Comparison of ENCODE assay signal across 22 cellular contexts in genomic region chr3:181808053-181808452, GRCh38.
"Had no signal": no experiment of that assay in that cellular context is flagged by ENCODE, and none has a peak within 500 bp of the region (broad histone marks: within the 10 kb centered on the region; RNA-seq: fewer than 3 reads in every experiment).

No MANE protein-coding gene starts in this region.

- H3K4me3 ChIP-seq: adrenal gland, gastroesophageal sphincter, heart left ventricle, lung, right lobe of liver, upper lobe of right lung had no signal

- DNase-seq: activated CD4-positive, alpha-beta T cell treated with anti-CD3 and anti-CD28 coated beads, Interleukin-2, amount 10 ng/mL, durations not matched to agents 7 days and 5 days; activated CD8-positive, alpha-beta memory T cell treated with anti-CD3 and anti-CD28 coated beads, Interleukin-2, amount 50 U/mL, for 4 hours; activated CD8-positive, alpha-beta T cell treated with anti-CD3 and anti-CD28 coated beads, Interleukin-2, amount 10 ng/mL, durations not matched to agents 7 days and 5 days; activated effector memory CD4-positive, alpha-beta T cell treated with anti-CD3 and anti-CD28 coated beads, Interleukin-2, amount 50 U/mL, for 16 hours; activated T-cell treated with anti-CD3 and anti-CD28 coated beads, Interleukin-2, amount 50 U/mL, for 48 hours; adrenal gland; cerebellar nuclear complex; cortex of kidney; heart left ventricle; kidney; right lobe of liver; small intestine; stimulated activated CD4-positive, alpha-beta T cell treated with anti-CD3 and anti-CD28 coated beads, Interleukin-4, amount 100 ng/mL, for 24 hours; upper lobe of right lung had no signal

- H3K36me3 Mint-ChIP-seq: activated naive CD4-positive, alpha-beta T cell treated with anti-CD3 and anti-CD28 coated beads, Interleukin-2, amount 50 U/mL, for 72 hours; natural killer cell treated with Interleukin-12 subunit alpha and Interleukin-12 subunit beta and Interleukin-15 and Interleukin-18, amount 100 ng/mL, for 72 hours; stimulated activated effector memory CD8-positive, alpha-beta T cell treated with anti-CD3 and anti-CD28 coated beads, Interleukin-12 subunit alpha, Interleukin-12 subunit beta, amount 100 ng/mL, for 72 hours had no signal

- H3K9me3 ChIP-seq: adrenal gland, gastroesophageal sphincter, heart left ventricle, right lobe of liver, upper lobe of right lung had no signal

- H3K27ac ChIP-seq: adrenal gland, gastroesophageal sphincter, heart left ventricle, parathyroid adenoma, right lobe of liver, upper lobe of right lung had no signal

- H3K27ac Mint-ChIP-seq: activated CD4-positive, alpha-beta T cell treated with anti-CD3 and anti-CD28 coated beads, Interleukin-2, amount 10 ng/mL, durations not matched to agents 7 days and 5 days; activated CD8-positive, alpha-beta T cell treated with anti-CD3 and anti-CD28 coated beads, Interleukin-2, amount 10 ng/mL, durations not matched to agents 7 days and 5 days; activated naive CD4-positive, alpha-beta T cell treated with anti-CD3 and anti-CD28 coated beads, Interleukin-2, amount 50 U/mL, for 72 hours; natural killer cell treated with Interleukin-12 subunit alpha and Interleukin-12 subunit beta and Interleukin-15 and Interleukin-18, amount 100 ng/mL, for 72 hours; stimulated activated effector memory CD8-positive, alpha-beta T cell treated with anti-CD3 and anti-CD28 coated beads, Interleukin-12 subunit alpha, Interleukin-12 subunit beta, amount 100 ng/mL, for 72 hours had no signal

- H3K4me3 Mint-ChIP-seq: activated CD4-positive, alpha-beta T cell treated with anti-CD3 and anti-CD28 coated beads, Interleukin-2, amount 10 ng/mL, durations not matched to agents 7 days and 5 days; activated CD8-positive, alpha-beta T cell treated with anti-CD3 and anti-CD28 coated beads, Interleukin-2, amount 10 ng/mL, durations not matched to agents 7 days and 5 days; natural killer cell treated with Interleukin-12 subunit alpha and Interleukin-12 subunit beta and Interleukin-15 and Interleukin-18, amount 100 ng/mL, for 72 hours; stimulated activated effector memory CD8-positive, alpha-beta T cell treated with anti-CD3 and anti-CD28 coated beads, Interleukin-12 subunit alpha, Interleukin-12 subunit beta, amount 100 ng/mL, for 72 hours had no signal

- H3K79me2 ChIP-seq: parathyroid adenoma had no signal

- H3K9me3 Mint-ChIP-seq: activated CD4-positive, alpha-beta T cell treated with anti-CD3 and anti-CD28 coated beads, Interleukin-2, amount 10 ng/mL, durations not matched to agents 7 days and 5 days; stimulated activated effector memory CD8-positive, alpha-beta T cell treated with anti-CD3 and anti-CD28 coated beads, Interleukin-12 subunit alpha, Interleukin-12 subunit beta, amount 100 ng/mL, for 72 hours had no signal

- H3K36me3 ChIP-seq: adrenal gland, gastroesophageal sphincter, heart left ventricle, right lobe of liver, upper lobe of right lung had no signal

- H3K27me3 ChIP-seq: adrenal gland, gastroesophageal sphincter, heart left ventricle, right lobe of liver, upper lobe of right lung had no signal

- H3K4me1 Mint-ChIP-seq: activated CD4-positive, alpha-beta T cell treated with anti-CD3 and anti-CD28 coated beads, Interleukin-2, amount 10 ng/mL, durations not matched to agents 7 days and 5 days; stimulated activated effector memory CD8-positive, alpha-beta T cell treated with anti-CD3 and anti-CD28 coated beads, Interleukin-12 subunit alpha, Interleukin-12 subunit beta, amount 100 ng/mL, for 72 hours had no signal

- H2AFZ ChIP-seq: parathyroid adenoma had no signal

- ATAC-seq: activated CD4-positive, CD25-positive, alpha-beta regulatory T cell treated with anti-CD3 and anti-CD28 coated beads, Interleukin-2, amount 50 U/mL, for 24 hours; activated CD8-positive, alpha-beta T cell treated with anti-CD3 and anti-CD28 coated beads, Interleukin-2, amount 10 ng/mL, durations not matched to agents 7 days and 5 days; activated naive CD4-positive, alpha-beta T cell treated with anti-CD3 and anti-CD28 coated beads, Interleukin-2, amount 50 U/mL, for 72 hours; gastroesophageal sphincter; heart left ventricle; left lobe of liver; natural killer cell treated with Interleukin-12 subunit alpha and Interleukin-12 subunit beta and Interleukin-15 and Interleukin-18, amount 100 ng/mL, for 72 hours; right lobe of liver; stimulated activated effector memory CD8-positive, alpha-beta T cell treated with anti-CD3 and anti-CD28 coated beads, Interleukin-12 subunit alpha, Interleukin-12 subunit beta, amount 100 ng/mL, for 72 hours; upper lobe of right lung had no signal

- H3K9ac ChIP-seq: parathyroid adenoma had no signal

- H3K4me1 ChIP-seq: adrenal gland, gastroesophageal sphincter, heart left ventricle, parathyroid adenoma, right lobe of liver, upper lobe of right lung had no signal

- H3K27me3 Mint-ChIP-seq: activated CD4-positive, alpha-beta T cell treated with anti-CD3 and anti-CD28 coated beads, Interleukin-2, amount 10 ng/mL, durations not matched to agents 7 days and 5 days; natural killer cell treated with Interleukin-12 subunit alpha and Interleukin-12 subunit beta and Interleukin-15 and Interleukin-18, amount 100 ng/mL, for 72 hours had no signal
